Comparison of ENCODE assay signal across 7 cellular contexts in the genomic region with DNA sequence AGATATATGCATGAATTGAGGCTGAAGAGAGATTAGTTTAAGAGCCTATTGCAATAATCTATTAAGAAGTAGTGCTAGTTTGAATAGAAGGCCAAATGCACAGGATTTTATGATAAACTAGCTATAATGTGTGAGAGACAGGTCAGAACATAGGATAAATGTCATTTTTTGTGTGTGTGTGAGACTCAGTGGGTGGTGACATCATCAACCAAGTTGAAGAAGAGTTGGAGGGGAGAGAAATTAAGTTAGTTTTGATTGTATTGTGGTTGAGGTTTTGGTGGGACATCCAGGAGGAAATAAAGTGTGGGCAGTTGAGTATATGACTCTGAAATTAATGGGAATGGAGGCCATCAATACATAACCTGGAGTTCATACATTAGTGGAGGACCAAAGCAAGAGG.
"Had no signal": no experiment of that assay in that cellular context is flagged by ENCODE, and none has a peak within 500 bp of the region (broad histone marks: within the 10 kb centered on the region; RNA-seq: fewer than 3 reads in every experiment).

No MANE protein-coding gene starts in this region.

- FAIRE-seq: HTR-8/SVneo, K562 had no signal

- H3K4me2 ChIP-seq: KMS-11 had no signal

- DNase-seq: IMR-90, KBM-7, KG1 had no signal

- H3K27ac ChIP-seq: HL-60, KMS-11 had no signal

- H3K9ac ChIP-seq: KMS-11 had no signal

- ATAC-seq: K562 had no signal

- H3K4me3 ChIP-seq: K562 had no signal
